ENCODE assay signal across 8 cellular contexts in the genomic region with DNA sequence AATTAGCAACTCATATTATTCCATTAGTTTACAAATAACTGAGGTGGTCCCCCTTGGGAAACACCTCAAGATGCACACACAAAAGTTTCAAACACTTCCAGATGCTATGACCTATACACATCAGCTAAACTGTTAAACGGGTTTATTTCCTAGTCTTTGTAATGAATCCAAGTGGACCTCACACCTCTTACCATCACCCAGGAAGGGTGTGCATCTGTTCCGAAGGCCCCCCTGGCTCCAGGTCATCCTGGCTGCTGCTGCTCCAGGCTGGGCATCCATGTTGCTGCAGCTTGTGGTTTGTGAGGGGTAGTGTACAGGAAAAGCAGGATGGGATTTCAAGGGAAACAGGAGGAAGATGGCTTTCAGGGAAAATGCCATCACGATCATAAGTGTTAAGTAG. TPM values are rescaled to one million over a fixed set of nuclear protein-coding genes. Genes with fewer than 3 reads are reported as not detected.
DNase-seq lines count a peak whose midpoint lies in the region; ATAC-seq and TF ChIP-seq lines count a peak whose summit lies in the region.

No MANE protein-coding gene starts in this region.

- peaks cover 67% of the 10 kb centered on the region for H3K36me3 ChIP-seq in GM23338 (ENCODE audit: insufficient read depth)
- peaks cover 81% of the 10 kb centered on the region for H3K36me3 ChIP-seq in left ventricle myocardium inferior
- peaks cover 4 to 92% (median 7%) of the 10 kb centered on the region in 3 donors for H3K36me3 ChIP-seq in esophagus squamous epithelium

- H3K4me2 ChIP-seq in GM23338: peak overlapping the region; percentile 40

- peak overlapping the region; percentile 56 for H3K4me3 Mint-ChIP-seq in CD4-positive, alpha-beta T cell
- H3K4me3 Mint-ChIP-seq in GM23338 (peak overlapping the region; percentile 100), natural killer cell (peak overlapping the region; percentile 70)
- peak overlapping the region; percentile 61 for H3K4me3 Mint-ChIP-seq in activated naive CD8-positive, alpha-beta T cell treated with anti-CD3 and anti-CD28 coated beads, Interleukin-2, amount 10 ng/mL, durations not matched to agents 7 days and 5 days

- no peaks in the 10 kb centered on the region for H3K9me2 ChIP-seq in GM23338 (ENCODE audit: insufficient read depth)

- peaks cover 87% of the 10 kb centered on the region for H4K20me1 ChIP-seq in GM23338 (replicated peaks; ENCODE audit: insufficient read depth)

- H3K4me1 Mint-ChIP-seq in CD4-positive, alpha-beta T cell (ENCODE audit: low read depth): peaks cover 86% of the 10 kb centered on the region
- H3K4me1 Mint-ChIP-seq in GM23338 (peaks cover 72% of the 10 kb centered on the region), natural killer cell (peaks cover 79 to 84% of the 10 kb centered on the region in 2 donors)
- H3K4me1 Mint-ChIP-seq in activated naive CD8-positive, alpha-beta T cell treated with anti-CD3 and anti-CD28 coated beads, Interleukin-2, amount 10 ng/mL, durations not matched to agents 7 days and 5 days: peaks cover 75% of the 10 kb centered on the region

- peak overlapping the region; percentile 24; the same call in 1 of the 2 replicates for H3K4me3 ChIP-seq in GM23338
- H3K4me3 ChIP-seq in left ventricle myocardium inferior: no peak overlapping the region
- H3K4me3 ChIP-seq in esophagus squamous epithelium: peak overlapping the region in 1 of 4 donors; percentile 16

- CTCF ChIA-PET in CD4-positive, alpha-beta T cell (lab: Charles Lee): interaction anchor here (1.3 kb wide), 1 partner anchor 9 kb away, joined by 3 read pairs; no protein-coding TSS in a partner anchor

- H3K27me3 ChIP-seq in CD4-positive, alpha-beta T cell (ENCODE audit: control insufficient read depth, insufficient read depth, low read length): no peaks in the 10 kb centered on the region
- H3K27me3 ChIP-seq in GM23338 (ENCODE audit: insufficient read depth) (no peaks in the 10 kb centered on the region), left ventricle myocardium inferior (ENCODE audit: low read depth) (no peaks in the 10 kb centered on the region), esophagus squamous epithelium (no peaks in the 10 kb centered on the region)

- POLR2A ChIA-PET in CD4-positive, alpha-beta T cell (lab: Charles Lee): interaction anchor here (0.7 to 1.7 kb wide), 2 partner anchors 13 to 30 kb away, joined by 3 to 4 read pairs; no protein-coding TSS in a partner anchor
- POLR2A ChIA-PET in activated naive CD8-positive, alpha-beta T cell treated with anti-CD3 and anti-CD28 coated beads, Interleukin-2, amount 10 ng/mL, durations not matched to agents 7 days and 5 days (lab: Charles Lee): no interaction called here

- no peak for TF ChIP-seq CTCF in CD4-positive, alpha-beta T cell (IDR thresholded peaks at IDR 0.05)
- TF ChIP-seq CTCF in GM23338 (conservative IDR thresholded peaks at IDR 0.05; ENCODE audit: low read depth in 2 of 2) (no peak), natural killer cell (IDR thresholded peaks at IDR 0.05) (no peak), left ventricle myocardium inferior (IDR thresholded peaks at IDR 0.05; ENCODE audit: borderline replicate concordance) (no peak), esophagus squamous epithelium (IDR thresholded peaks at IDR 0.05) (no peak)

- H3K4me1 ChIP-seq in GM23338 (ENCODE audit: insufficient read depth): peaks cover 43% of the 10 kb centered on the region
- peaks cover 98% of the 10 kb centered on the region for H3K4me1 ChIP-seq in left ventricle myocardium inferior
- peaks cover 42 to 97% (median 62%) of the 10 kb centered on the region in 3 donors for H3K4me1 ChIP-seq in esophagus squamous epithelium

- no peaks in the 10 kb centered on the region for H3K9me3 ChIP-seq in CD4-positive, alpha-beta T cell (ENCODE audit: control insufficient read depth, low read length)
- no peaks in the 10 kb centered on the region for H3K9me3 ChIP-seq in left ventricle myocardium inferior (replicated peaks)
- H3K9me3 ChIP-seq in esophagus squamous epithelium: no peaks in the 10 kb centered on the region

- intact Hi-C loops in CD4-positive, alpha-beta T cell (cut with DNase I, micrococcal nuclease): loop anchor here in 1 of 2 experiments (10.0 kb wide), 1 partner anchor 48 kb away; no protein-coding TSS in a partner anchor
- intact Hi-C loops in natural killer cell (cut with micrococcal nuclease): loop anchor here (10.0 kb wide), 1 partner anchor 48 kb away; no protein-coding TSS in a partner anchor
- intact Hi-C loops in left ventricle myocardium inferior (cut with micrococcal nuclease): no loop called here
- intact Hi-C loops in esophagus squamous epithelium (cut with DNase I): no loop called here

- H3F3A ChIP-seq in GM23338 (replicated peaks; ENCODE audit: low read depth): peaks cover 18% of the 10 kb centered on the region

- H2AFZ ChIP-seq in GM23338: no peak overlapping the region

- peaks cover 93% of the 10 kb centered on the region for H3K36me3 Mint-ChIP-seq in CD4-positive, alpha-beta T cell (ENCODE audit: low read depth)
- H3K36me3 Mint-ChIP-seq in GM23338 (ENCODE audit: low read depth) (peaks cover 97% of the 10 kb centered on the region), natural killer cell (peaks cover 18% of the 10 kb centered on the region)
- H3K36me3 Mint-ChIP-seq in activated naive CD8-positive, alpha-beta T cell treated with anti-CD3 and anti-CD28 coated beads, Interleukin-2, amount 10 ng/mL, durations not matched to agents 7 days and 5 days: peaks cover 60% of the 10 kb centered on the region

- H3K27ac ChIP-seq in CD4-positive, alpha-beta T cell (ENCODE audit: low read depth, low read length): no peak overlapping the region
- H3K27ac ChIP-seq in GM23338 (ENCODE audit: low read depth): no peak overlapping the region; the same call in 1 of the 2 replicates
- no peak overlapping the region for H3K27ac ChIP-seq in left ventricle myocardium inferior (replicated peaks)
- H3K27ac ChIP-seq in esophagus squamous epithelium: no peak overlapping the region

- no peak for DNase-seq in CD4-positive, alpha-beta T cell
- no peak for DNase-seq in GM23338 (ENCODE audit: low spot score)
- no peak for DNase-seq in activated naive CD8-positive, alpha-beta T cell treated with anti-CD3 and anti-CD28 coated beads, Interleukin-2, amount 10 ng/mL, durations not matched to agents 7 days and 5 days
- no peak for DNase-seq in natural killer cell
- DNase-seq in left ventricle myocardium inferior: no peak
- DNase-seq in NCI-H2196 (lab: John Stamatoyannopoulos, UW; ENCODE audit: unreplicated experiment): no peak
- DNase-seq in esophagus squamous epithelium (lab: John Stamatoyannopoulos, UW): no peak

- no peak for ATAC-seq in CD4-positive, alpha-beta T cell (ENCODE audit: poor library complexity)
- ATAC-seq in GM23338 (no peak), natural killer cell (no peak), HG02885 (IDR thresholded peaks at IDR 0.05; ENCODE audit: poor library complexity, unreplicated experiment) (no peak)
- ATAC-seq in activated naive CD8-positive, alpha-beta T cell treated with anti-CD3 and anti-CD28 coated beads, Interleukin-2, amount 10 ng/mL, durations not matched to agents 7 days and 5 days (ENCODE audit: low read depth): no peak

- no peaks in the 10 kb centered on the region for H3K27me3 Mint-ChIP-seq in CD4-positive, alpha-beta T cell
- peaks cover 9% of the 10 kb centered on the region for H3K27me3 Mint-ChIP-seq in GM23338 (ENCODE audit: insufficient read depth, low read depth, poor library complexity)
- H3K27me3 Mint-ChIP-seq in activated naive CD8-positive, alpha-beta T cell treated with anti-CD3 and anti-CD28 coated beads, Interleukin-2, amount 10 ng/mL, durations not matched to agents 7 days and 5 days: no peaks in the 10 kb centered on the region
- H3K27me3 Mint-ChIP-seq in natural killer cell (ENCODE audit: low read depth in 2 of 2): no peaks in the 10 kb centered on the region

- WGBS in esophagus squamous epithelium, 2 donors: 38 to 41% methylated on average over 3 of the region's 3 CpGs

- peak overlapping the region; percentile 95 for H3K27ac Mint-ChIP-seq in CD4-positive, alpha-beta T cell
- peak overlapping the region; percentile 56 for H3K27ac Mint-ChIP-seq in GM23338
- peak overlapping the region; percentile 71 for H3K27ac Mint-ChIP-seq in activated naive CD8-positive, alpha-beta T cell treated with anti-CD3 and anti-CD28 coated beads, Interleukin-2, amount 10 ng/mL, durations not matched to agents 7 days and 5 days
- peak overlapping the region; percentile 96 to 97 for H3K27ac Mint-ChIP-seq in natural killer cell

- no peak for TF ChIP-seq POLR2A in esophagus squamous epithelium (IDR thresholded peaks at IDR 0.05)

- H3K9me3 Mint-ChIP-seq in CD4-positive, alpha-beta T cell: no peaks in the 10 kb centered on the region
- H3K9me3 Mint-ChIP-seq in GM23338 (no peaks in the 10 kb centered on the region), natural killer cell (no peaks in the 10 kb centered on the region)
- H3K9me3 Mint-ChIP-seq in activated naive CD8-positive, alpha-beta T cell treated with anti-CD3 and anti-CD28 coated beads, Interleukin-2, amount 10 ng/mL, durations not matched to agents 7 days and 5 days: no peaks in the 10 kb centered on the region

- H3K79me2 ChIP-seq in GM23338 (replicated peaks; ENCODE audit: insufficient read depth): peaks cover 100% of the 10 kb centered on the region

RNA-seq across cellular contexts. Expression of a gene that starts 6.8 kb away (rescaled TPM):
- total RNA-seq in CD4-positive, alpha-beta T cell: 100 to 1,000 TPM; 507 to 528 TPM
- 1,259 and 1,323 TPM in 2 replicates for total RNA-seq in GM23338 (2014; rRNA removed; shearing (Covaris generic))
- 1,257 and 1,296 TPM in 2 replicates for polyA plus RNA-seq in GM23338 (2016; fragmentation: Nextera tagmentation; extraction: Ambion mirVana)
- total RNA-seq in activated naive CD8-positive, alpha-beta T cell treated with anti-CD3 and anti-CD28 coated beads, Interleukin-2, amount 10 ng/mL, durations not matched to agents 7 days and 5 days: 100 to 1,000 TPM; 658 to 677 TPM
- total RNA-seq in natural killer cell (100 to 1,000 TPM; 501 to 547 (median 515) TPM), left ventricle myocardium inferior (273 TPM), esophagus squamous epithelium (100 to 1,000 TPM; 252 to 651 (median 476) TPM)

RNA-seq across cellular contexts. Expression of a gene that starts 17.5 kb away (rescaled TPM):
- total RNA-seq in CD4-positive, alpha-beta T cell: not detected
- total RNA-seq in GM23338 (2014; rRNA removed; shearing (Covaris generic)): 0.93 and 1.6 TPM in 2 replicates
- polyA plus RNA-seq in GM23338 (2016; fragmentation: Nextera tagmentation; extraction: Ambion mirVana): 0.24 and 0.26 TPM in 2 replicates
- not detected for total RNA-seq in activated naive CD8-positive, alpha-beta T cell treated with anti-CD3 and anti-CD28 coated beads, Interleukin-2, amount 10 ng/mL, durations not matched to agents 7 days and 5 days
- total RNA-seq in natural killer cell (under 1 TPM in 2 of 3 donors, not detected in 1; 0.68 to 0.85 TPM), left ventricle myocardium inferior (0.30 TPM), esophagus squamous epithelium (not detected)
